Comparison of ENCODE assay signal across 26 cellular contexts in genomic region chr3:55813268-55814097, GRCh38.
"Had no signal": no experiment of that assay in that cellular context is flagged by ENCODE, and none has a peak within 500 bp of the region (broad histone marks: within the 10 kb centered on the region; RNA-seq: fewer than 3 reads in every experiment).

No MANE protein-coding gene starts in this region.

- DNase-seq: activated CD4-positive, alpha-beta memory T cell treated with anti-CD3 and anti-CD28 coated beads for 36 hours; activated CD8-positive, alpha-beta memory T cell treated with anti-CD3 and anti-CD28 coated beads, Interleukin-2, amount 10 ng/mL, durations not matched to agents 7 days and 5 days; activated naive CD4-positive, alpha-beta T cell treated with Interleukin-2 at 50 U/mL for 16 hours; activated naive CD8-positive, alpha-beta T cell treated with anti-CD3 and anti-CD28 coated beads, Interleukin-2, amount 10 ng/mL, durations not matched to agents 7 days and 5 days; brain microvascular endothelial cell; colonic mucosa; endodermal cell; foreskin melanocyte; head of caudate nucleus; mesenchymal stem cell; naive thymus-derived CD4-positive, alpha-beta T cell; ovary; psoas muscle; right cardiac atrium; small intestine; stimulated activated CD4-positive, alpha-beta T cell treated with anti-CD3 and anti-CD28 coated beads, Interleukin-15, amount 100 ng/mL, for 24 hours; stimulated activated CD4-positive, alpha-beta T cell treated with anti-CD3 and anti-CD28 coated beads, Interleukin-2, amount 100 ng/mL, for 48 hours; T-helper 17 cell had no signal

- H3K4me3 ChIP-seq: colonic mucosa, ovary, psoas muscle, tibial nerve, vagina had no signal

- H3K9me3 Mint-ChIP-seq: activated CD4-positive, alpha-beta memory T cell treated with anti-CD3 and anti-CD28 coated beads for 36 hours; activated naive CD8-positive, alpha-beta T cell treated with anti-CD3 and anti-CD28 coated beads, Interleukin-2, amount 10 ng/mL, durations not matched to agents 7 days and 5 days; activated T-helper 2 cell treated with anti-CD3 and anti-CD28 coated beads, Interferon-gamma antibody, Interleukin-2, Interleukin-4, amounts not matched to agents 10 μg/mL and 5 μg/mL and 100 μg/mL, durations not matched to agents 14 hours and 24 hours and 36 hours; central memory CD8-positive, alpha-beta T cell; endodermal cell; stimulated activated naive CD8-positive, alpha-beta T cell treated with anti-CD3 and anti-CD28 coated beads, Interleukin-15, Interleukin-2, amounts not matched to agents 100 ng/mL and 50 ng/mL, for 24 hours had no signal

- H3K27me3 Mint-ChIP-seq: activated CD4-positive, alpha-beta memory T cell treated with anti-CD3 and anti-CD28 coated beads for 36 hours; activated CD8-positive, alpha-beta memory T cell treated with anti-CD3 and anti-CD28 coated beads, Interleukin-2, amount 10 ng/mL, durations not matched to agents 7 days and 5 days; activated naive CD8-positive, alpha-beta T cell treated with anti-CD3 and anti-CD28 coated beads, Interleukin-2, amount 10 ng/mL, durations not matched to agents 7 days and 5 days; central memory CD8-positive, alpha-beta T cell; stimulated activated naive CD8-positive, alpha-beta T cell treated with anti-CD3 and anti-CD28 coated beads, Interleukin-15, Interleukin-2, amounts not matched to agents 100 ng/mL and 50 ng/mL, for 24 hours; T-helper 17 cell had no signal

- H3K27me3 ChIP-seq: brain microvascular endothelial cell, colonic mucosa, ovary, tibial nerve, vagina had no signal

- H3K27ac Mint-ChIP-seq: activated CD4-positive, alpha-beta memory T cell treated with anti-CD3 and anti-CD28 coated beads for 36 hours; activated CD8-positive, alpha-beta memory T cell treated with anti-CD3 and anti-CD28 coated beads, Interleukin-2, amount 10 ng/mL, durations not matched to agents 7 days and 5 days; activated naive CD8-positive, alpha-beta T cell treated with anti-CD3 and anti-CD28 coated beads, Interleukin-2, amount 10 ng/mL, durations not matched to agents 7 days and 5 days; activated T-helper 2 cell treated with anti-CD3 and anti-CD28 coated beads, Interferon-gamma antibody, Interleukin-2, Interleukin-4, amounts not matched to agents 10 μg/mL and 5 μg/mL and 100 μg/mL, durations not matched to agents 14 hours and 24 hours and 36 hours; endodermal cell; naive thymus-derived CD4-positive, alpha-beta T cell; stimulated activated naive CD8-positive, alpha-beta T cell treated with anti-CD3 and anti-CD28 coated beads, Interleukin-15, Interleukin-2, amounts not matched to agents 100 ng/mL and 50 ng/mL, for 24 hours; T-helper 17 cell had no signal

- H3K36me3 Mint-ChIP-seq: activated CD4-positive, alpha-beta memory T cell treated with anti-CD3 and anti-CD28 coated beads for 36 hours; activated CD8-positive, alpha-beta memory T cell treated with anti-CD3 and anti-CD28 coated beads, Interleukin-2, amount 10 ng/mL, durations not matched to agents 7 days and 5 days; activated naive CD8-positive, alpha-beta T cell treated with anti-CD3 and anti-CD28 coated beads, Interleukin-2, amount 10 ng/mL, durations not matched to agents 7 days and 5 days; naive thymus-derived CD4-positive, alpha-beta T cell had no signal

- H3K4me3 Mint-ChIP-seq: activated CD4-positive, alpha-beta memory T cell treated with anti-CD3 and anti-CD28 coated beads for 36 hours; activated CD8-positive, alpha-beta memory T cell treated with anti-CD3 and anti-CD28 coated beads, Interleukin-2, amount 10 ng/mL, durations not matched to agents 7 days and 5 days; activated naive CD8-positive, alpha-beta T cell treated with anti-CD3 and anti-CD28 coated beads, Interleukin-2, amount 10 ng/mL, durations not matched to agents 7 days and 5 days; central memory CD8-positive, alpha-beta T cell; endodermal cell; naive thymus-derived CD4-positive, alpha-beta T cell; stimulated activated naive CD8-positive, alpha-beta T cell treated with anti-CD3 and anti-CD28 coated beads, Interleukin-15, Interleukin-2, amounts not matched to agents 100 ng/mL and 50 ng/mL, for 24 hours; T-helper 17 cell had no signal

- H3K9me3 ChIP-seq: colonic mucosa, ovary, psoas muscle, tibial nerve, vagina had no signal

- H3K27ac ChIP-seq: brain microvascular endothelial cell, colonic mucosa, epithelial cell of prostate, ovary, psoas muscle, tibial nerve, vagina had no signal

- H3K4me1 ChIP-seq: colonic mucosa, psoas muscle, tibial nerve, vagina had no signal

- H3K4me1 Mint-ChIP-seq: activated CD8-positive, alpha-beta memory T cell treated with anti-CD3 and anti-CD28 coated beads, Interleukin-2, amount 10 ng/mL, durations not matched to agents 7 days and 5 days; activated naive CD8-positive, alpha-beta T cell treated with anti-CD3 and anti-CD28 coated beads, Interleukin-2, amount 10 ng/mL, durations not matched to agents 7 days and 5 days; central memory CD8-positive, alpha-beta T cell; endodermal cell; naive thymus-derived CD4-positive, alpha-beta T cell; T-helper 17 cell had no signal

- FAIRE-seq: keratinocyte, small intestine had no signal

- H3K36me3 ChIP-seq: brain microvascular endothelial cell, colonic mucosa, ovary, tibial nerve, vagina had no signal

- ATAC-seq: activated CD8-positive, alpha-beta memory T cell treated with anti-CD3 and anti-CD28 coated beads, Interleukin-2, amount 10 ng/mL, durations not matched to agents 7 days and 5 days; left lobe of liver; naive thymus-derived CD4-positive, alpha-beta T cell; psoas muscle; right cardiac atrium; T-helper 17 cell had no signal
